23 cellular contexts compared by ENCODE assay signal in the genomic region with DNA sequence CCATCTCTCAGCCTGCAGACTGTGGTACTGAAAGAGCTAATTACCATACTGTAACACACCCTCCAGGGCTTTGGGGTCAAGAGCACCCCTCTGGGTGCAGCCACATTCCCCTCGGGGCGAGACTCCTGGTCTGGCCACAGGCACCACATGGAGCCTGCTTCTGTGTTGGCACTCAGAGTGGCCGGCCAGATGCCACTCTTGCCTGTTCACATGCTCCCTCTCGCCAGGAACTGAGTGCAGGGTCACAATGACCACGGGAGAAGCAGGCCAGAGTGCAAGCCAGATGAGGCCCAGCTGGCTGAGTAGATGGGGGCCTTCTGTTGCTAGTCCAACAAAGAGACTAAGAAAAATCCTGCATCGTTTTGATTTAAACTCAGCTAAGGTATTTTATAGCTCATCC.
A peak's percentile ranks its signal among the peaks of the same experiment; 100 is the strongest.
DNase-seq lines count a peak whose midpoint lies in the region; ATAC-seq and TF ChIP-seq lines count a peak whose summit lies in the region.
"Had no signal": no experiment of that assay in that cellular context is flagged by ENCODE, and none has a peak within 500 bp of the region (broad histone marks: within the 10 kb centered on the region; RNA-seq: fewer than 3 reads in every experiment).

No MANE protein-coding gene starts in this region.

- no peak overlapping the region for H3K4ac ChIP-seq in neuronal stem cell (ENCODE audit: low read length)

- no peak overlapping the region for H2BK5ac ChIP-seq in neuronal stem cell (ENCODE audit: low read length)

- H3K4me1 Mint-ChIP-seq in WTC11, result peaks cover 48% of the 10 kb centered on the region
- H3K4me1 Mint-ChIP-seq: CD4-positive, alpha-beta memory T cell had no signal

- H3K36me3 ChIP-seq in neuronal stem cell (replicated peaks in 1 of 2; ENCODE audit: control insufficient read depth in 2 of 2, insufficient read depth in 2 of 2, low read length in 2 of 2) (no peaks in the 10 kb centered on the region), aorta (ENCODE audit: control insufficient read depth in 1 of 2, insufficient read depth in 2 of 2, low read length in 1 of 2) (no peaks in the 10 kb centered on the region)
- H3K36me3 ChIP-seq: HAP-1, MG63 had no signal

- peaks cover 5% of the 10 kb centered on the region for H3K9me3 Mint-ChIP-seq in WTC11

- intact Hi-C loops in aorta (cut with DNase I), result no loop called here

- no peak overlapping the region for H4K8ac ChIP-seq in neuronal stem cell (ENCODE audit: low read depth, low read length)

- TF ChIP-seq CTCF in WTC11 (IDR thresholded peaks at IDR 0.05) (no peak), coronary artery (IDR thresholded peaks at IDR 0.05) (no peak)

- H3K27me3 ChIP-seq in neuronal stem cell (ENCODE audit: control insufficient read depth in 3 of 3, insufficient read depth in 3 of 3, low read depth in 1 of 3, low read length in 3 of 3) (no peaks in the 10 kb centered on the region), aorta (ENCODE audit: control insufficient read depth in 1 of 2, insufficient read depth in 2 of 2, low read length in 1 of 2) (no peaks in the 10 kb centered on the region)
- H3K27me3 ChIP-seq: MG63 had no signal

- CTCF ChIA-PET in WTC11 (lab: Charles Lee), result no interaction called here

- H3K9ac ChIP-seq in neuronal stem cell (ENCODE audit: low read depth, low read length, poor library complexity), result no peak overlapping the region
- H3K9ac ChIP-seq: GM23248 had no signal

- peak; percentile 47 for ATAC-seq in WTC11
- ATAC-seq in aorta (ENCODE audit: low FRiP score), result peak; percentile 41
- no peak for ATAC-seq in HG02588 (IDR thresholded peaks at IDR 0.05; ENCODE audit: unreplicated experiment)
- ATAC-seq: Panc1 had no signal

- peak overlapping the region; percentile 11 for H3K18ac ChIP-seq in neuronal stem cell (ENCODE audit: low read length)

- peak overlapping the region; percentile 46 for H2BK12ac ChIP-seq in neuronal stem cell (ENCODE audit: low read length)

- H3K9me3 ChIP-seq in neuronal stem cell (replicated peaks in 1 of 2; ENCODE audit: control insufficient read depth in 2 of 2, insufficient read depth in 1 of 2, low read depth in 1 of 2, low read length in 2 of 2) (peaks cover 0 to 2% of the 10 kb centered on the region in 2 donors), aorta (ENCODE audit: control insufficient read depth, low read length) (no peaks in the 10 kb centered on the region)
- H3K9me3 ChIP-seq: HAP-1, MG63 had no signal

- H3K27ac ChIP-seq in neuronal stem cell (replicated peaks; ENCODE audit: low read length), result no peak overlapping the region
- H3K27ac ChIP-seq in aorta (ENCODE audit: low read depth in 1 of 2, low read length in 2 of 2), result no peak overlapping the region
- no peak overlapping the region for H3K27ac ChIP-seq in coronary artery
- H3K27ac ChIP-seq: GM23248, RWPE1 had no signal

- H3K4me1 ChIP-seq in neuronal stem cell (ENCODE audit: control insufficient read depth in 2 of 2, insufficient read depth in 1 of 2, low read depth in 1 of 2, low read length in 2 of 2) (peaks cover 2 to 4% of the 10 kb centered on the region in 2 donors), aorta (ENCODE audit: control insufficient read depth in 1 of 2, insufficient read depth in 2 of 2, low read length in 2 of 2) (no peaks in the 10 kb centered on the region)

- no peak overlapping the region for H2BK15ac ChIP-seq in neuronal stem cell (ENCODE audit: low read length)

- H3K14ac ChIP-seq in neuronal stem cell (ENCODE audit: low read length), result no peak overlapping the region

- no peak overlapping the region for H4K91ac ChIP-seq in neuronal stem cell (ENCODE audit: low read depth, low read length, poor library complexity)

- H2BK120ac ChIP-seq in neuronal stem cell (ENCODE audit: low read depth, low read length), result no peak overlapping the region

- peak overlapping the region; percentile 33 for H2AFZ ChIP-seq in neuronal stem cell (ENCODE audit: low read length)
- H2AFZ ChIP-seq: GM23248 had no signal

- no peak overlapping the region for H3K4me2 ChIP-seq in neuronal stem cell (ENCODE audit: insufficient read depth, low read length, poor library complexity, severe bottlenecking)

- H3K27ac Mint-ChIP-seq in WTC11, result no peak overlapping the region
- H3K27ac Mint-ChIP-seq: CD4-positive, alpha-beta memory T cell; HFFc6 had no signal

- H3K23ac ChIP-seq in neuronal stem cell (ENCODE audit: low read depth, low read length, poor library complexity), result peak overlapping the region; percentile 65

- peaks cover 3% of the 10 kb centered on the region; the same call in 1 of the 2 replicates for H3K36me3 Mint-ChIP-seq in WTC11
- H3K36me3 Mint-ChIP-seq: CD4-positive, alpha-beta memory T cell had no signal

- no peak overlapping the region for H3K4me3 Mint-ChIP-seq in WTC11
- H3K4me3 Mint-ChIP-seq: CD4-positive, alpha-beta memory T cell; HFFc6 had no signal

- H2AK5ac ChIP-seq in neuronal stem cell (ENCODE audit: low read depth, low read length), result no peak overlapping the region

- H3K27me3 Mint-ChIP-seq in WTC11 (ENCODE audit: low read depth), result no peaks in the 10 kb centered on the region
- H3K27me3 Mint-ChIP-seq: CD4-positive, alpha-beta memory T cell had no signal

- peak overlapping the region in 1 of 2 donors; percentile 60 for H3K4me3 ChIP-seq in neuronal stem cell (ENCODE audit: low read length in 2 of 2)
- H3K4me3 ChIP-seq in aorta (ENCODE audit: low read length in 2 of 2), result no peak overlapping the region
- no peak overlapping the region for H3K4me3 ChIP-seq in coronary artery
- H3K4me3 ChIP-seq: GM23248, HAP-1, MG63 had no signal

- H3K79me1 ChIP-seq in neuronal stem cell (ENCODE audit: low read depth, low read length), result no peaks in the 10 kb centered on the region

- POLR2A ChIA-PET in WTC11 (lab: Charles Lee), result no interaction called here

- DNase-seq in M059J (ENCODE audit: low read depth) (peak; percentile 29), WTC11 (ENCODE audit: low spot score) (no peak), neuronal stem cell (ENCODE audit: low spot score) (no peak), aorta (no peak), coronary artery (ENCODE audit: low spot score) (no peak)
- no peak for DNase-seq in stimulated activated CD8-positive, alpha-beta memory T cell treated with anti-CD3 and anti-CD28 coated beads, Interleukin-4, amount 100 ng/mL, for 48 hours
- DNase-seq: AML-193, C1 segment of cervical spinal cord, COR-L47, GM23248, HFFc6, KBM-7, MG63, NCI-H2029, NCI-H446, NCI-H524 treated with DMSO at 0.1 percent for 48 hours, NCI-H82, SHP77 treated with DMSO at 0.1 percent for 48 hours had no signal

- no CpG with 5 or more reads among the region's 6 CpGs for WGBS in neuronal stem cell (ENCODE audit: extremely low coverage in 2 of 2, insufficient read length in 2 of 2, insufficient replicate concordance in 1 of 2), 2 donors
- WGBS in aorta, 2 donors, result 82 to 84% methylated on average over 6 of the region's 6 CpGs

TF ChIP-seq in WTC11, 78 proteins besides CTCF, POLR2A, EP300 and RAD21 (continues in another document):
- TF ChIP-seq, protein P1, sequence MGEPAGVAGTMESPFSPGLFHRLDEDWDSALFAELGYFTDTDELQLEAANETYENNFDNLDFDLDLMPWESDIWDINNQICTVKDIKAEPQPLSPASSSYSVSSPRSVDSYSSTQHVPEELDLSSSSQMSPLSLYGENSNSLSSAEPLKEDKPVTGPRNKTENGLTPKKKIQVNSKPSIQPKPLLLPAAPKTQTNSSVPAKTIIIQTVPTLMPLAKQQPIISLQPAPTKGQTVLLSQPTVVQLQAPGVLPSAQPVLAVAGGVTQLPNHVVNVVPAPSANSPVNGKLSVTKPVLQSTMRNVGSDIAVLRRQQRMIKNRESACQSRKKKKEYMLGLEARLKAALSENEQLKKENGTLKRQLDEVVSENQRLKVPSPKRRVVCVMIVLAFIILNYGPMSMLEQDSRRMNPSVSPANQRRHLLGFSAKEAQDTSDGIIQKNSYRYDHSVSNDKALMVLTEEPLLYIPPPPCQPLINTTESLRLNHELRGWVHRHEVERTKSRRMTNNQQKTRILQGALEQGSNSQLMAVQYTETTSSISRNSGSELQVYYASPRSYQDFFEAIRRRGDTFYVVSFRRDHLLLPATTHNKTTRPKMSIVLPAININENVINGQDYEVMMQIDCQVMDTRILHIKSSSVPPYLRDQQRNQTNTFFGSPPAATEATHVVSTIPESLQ (CRISPR knock-in tag; IDR thresholded peaks at IDR 0.05), result no peak
- no peak for TF ChIP-seq NR2C2 (CRISPR knock-in tag; IDR thresholded peaks at IDR 0.05)
- TF ChIP-seq ESRRA (CRISPR knock-in tag; IDR thresholded peaks at IDR 0.05; ENCODE audit: borderline replicate concordance), result no peak
- no peak for TF ChIP-seq ATF1 (CRISPR knock-in tag; IDR thresholded peaks at IDR 0.05)
- TF ChIP-seq, protein P2, sequence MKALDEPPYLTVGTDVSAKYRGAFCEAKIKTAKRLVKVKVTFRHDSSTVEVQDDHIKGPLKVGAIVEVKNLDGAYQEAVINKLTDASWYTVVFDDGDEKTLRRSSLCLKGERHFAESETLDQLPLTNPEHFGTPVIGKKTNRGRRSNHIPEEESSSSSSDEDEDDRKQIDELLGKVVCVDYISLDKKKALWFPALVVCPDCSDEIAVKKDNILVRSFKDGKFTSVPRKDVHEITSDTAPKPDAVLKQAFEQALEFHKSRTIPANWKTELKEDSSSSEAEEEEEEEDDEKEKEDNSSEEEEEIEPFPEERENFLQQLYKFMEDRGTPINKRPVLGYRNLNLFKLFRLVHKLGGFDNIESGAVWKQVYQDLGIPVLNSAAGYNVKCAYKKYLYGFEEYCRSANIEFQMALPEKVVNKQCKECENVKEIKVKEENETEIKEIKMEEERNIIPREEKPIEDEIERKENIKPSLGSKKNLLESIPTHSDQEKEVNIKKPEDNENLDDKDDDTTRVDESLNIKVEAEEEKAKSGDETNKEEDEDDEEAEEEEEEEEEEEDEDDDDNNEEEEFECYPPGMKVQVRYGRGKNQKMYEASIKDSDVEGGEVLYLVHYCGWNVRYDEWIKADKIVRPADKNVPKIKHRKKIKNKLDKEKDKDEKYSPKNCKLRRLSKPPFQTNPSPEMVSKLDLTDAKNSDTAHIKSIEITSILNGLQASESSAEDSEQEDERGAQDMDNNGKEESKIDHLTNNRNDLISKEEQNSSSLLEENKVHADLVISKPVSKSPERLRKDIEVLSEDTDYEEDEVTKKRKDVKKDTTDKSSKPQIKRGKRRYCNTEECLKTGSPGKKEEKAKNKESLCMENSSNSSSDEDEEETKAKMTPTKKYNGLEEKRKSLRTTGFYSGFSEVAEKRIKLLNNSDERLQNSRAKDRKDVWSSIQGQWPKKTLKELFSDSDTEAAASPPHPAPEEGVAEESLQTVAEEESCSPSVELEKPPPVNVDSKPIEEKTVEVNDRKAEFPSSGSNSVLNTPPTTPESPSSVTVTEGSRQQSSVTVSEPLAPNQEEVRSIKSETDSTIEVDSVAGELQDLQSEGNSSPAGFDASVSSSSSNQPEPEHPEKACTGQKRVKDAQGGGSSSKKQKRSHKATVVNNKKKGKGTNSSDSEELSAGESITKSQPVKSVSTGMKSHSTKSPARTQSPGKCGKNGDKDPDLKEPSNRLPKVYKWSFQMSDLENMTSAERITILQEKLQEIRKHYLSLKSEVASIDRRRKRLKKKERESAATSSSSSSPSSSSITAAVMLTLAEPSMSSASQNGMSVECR (CRISPR knock-in tag; IDR thresholded peaks at IDR 0.05; ENCODE audit: borderline replicate concordance), result no peak
